Comparison of ENCODE assay signal across 24 cellular contexts in genomic region chr6:169157474-169158181, GRCh38.
A peak's percentile ranks its signal among the peaks of the same experiment; 100 is the strongest.
DNase-seq lines count a peak whose midpoint lies in the region; ATAC-seq, FAIRE-seq and TF ChIP-seq lines count a peak whose summit lies in the region.
"Had no signal": no experiment of that assay in that cellular context is flagged by ENCODE, and none has a peak within 500 bp of the region (broad histone marks: within the 10 kb centered on the region; RNA-seq: fewer than 3 reads in every experiment).

No MANE protein-coding gene starts in this region.

- peak overlapping the region; percentile 85 for H3K23ac ChIP-seq in IMR-90 (ENCODE audit: low read depth, low read length)

- TF ChIP-seq CTCF in AG04450 (IDR thresholded peaks at IDR 0.05; ENCODE audit: low read depth, low read length) (no peak), IMR-90 (conservative IDR thresholded peaks at IDR 0.05; ENCODE audit: low read depth, low read length) (no peak), right atrium auricular region (IDR thresholded peaks at IDR 0.05) (no peak), osteocyte (IDR thresholded peaks at IDR 0.05) (no peak)

- peak overlapping the region; percentile 78 for H2AK5ac ChIP-seq in IMR-90 (ENCODE audit: low read depth, low read length)

- TF ChIP-seq RAD21 in IMR-90 (IDR thresholded peaks at IDR 0.05; ENCODE audit: low read length) = no peak

- H3K27me3 ChIP-seq in AG04450 (ENCODE audit: control insufficient read depth, insufficient read depth, low read length) (no peaks in the 10 kb centered on the region), IMR-90 (ENCODE audit: control insufficient read depth, insufficient read depth, low read length) (no peaks in the 10 kb centered on the region), right atrium auricular region (no peaks in the 10 kb centered on the region)
- H3K27me3 ChIP-seq: brain microvascular endothelial cell, SJSA1, upper lobe of left lung had no signal

- no CpG with 5 or more reads among the region's 15 CpGs for WGBS in IMR-90 (ENCODE audit: extremely low coverage in 2 of 2, insufficient read length in 1 of 2), 2 experiments

- peak overlapping the region; percentile 93 for H3K4ac ChIP-seq in IMR-90 (ENCODE audit: low read depth, low read length)

- peak overlapping the region; percentile 95 for H3K18ac ChIP-seq in IMR-90 (ENCODE audit: low read depth, low read length)

- POLR2A ChIA-PET in AG04450 (lab: Yijun Ruan, JAX) (no interaction called here), IMR-90 (lab: Charles Lee; ENCODE audit: unreplicated experiment) (no interaction called here)

- peaks cover 0 to 8% of the 10 kb centered on the region in 2 experiments; a peak in 2 of 4 replicates for H3K79me1 ChIP-seq in IMR-90 (ENCODE audit: low read depth in 1 of 2, low read length in 2 of 2)

- H2AFZ ChIP-seq in IMR-90 (replicated peaks; ENCODE audit: low read length, poor library complexity) = peak overlapping the region; percentile 83

- intact Hi-C loops in IMR-90 (cut with micrococcal nuclease) = no loop called here

- H3K4me3 Mint-ChIP-seq in osteocyte (ENCODE audit: unreplicated experiment) = no peak overlapping the region
- no peak overlapping the region for H3K4me3 Mint-ChIP-seq in activated T-cell treated with anti-CD3 and anti-CD28 coated beads, Interleukin-2, amount 50 U/mL, for 72 hours
- H3K4me3 Mint-ChIP-seq: CD8-positive, alpha-beta memory T cell; dendritic cell treated with granulocyte-macrophage colony-stimulating factor and Interleukin-4, amounts not matched to agents 40 ng/mL and 50 ng/mL, for 4 days; memory B cell; T-helper 2 cell treated with Interferon-gamma antibody and Interleukin-4, amounts not matched to agents 5 μg/mL and 100 μg/mL, for 36 hours had no signal

- H3K36me3 Mint-ChIP-seq in osteocyte (ENCODE audit: unreplicated experiment) = peaks cover 15% of the 10 kb centered on the region
- H3K36me3 Mint-ChIP-seq in activated T-cell treated with anti-CD3 and anti-CD28 coated beads, Interleukin-2, amount 50 U/mL, for 72 hours (ENCODE audit: insufficient read depth in 2 of 2) = no peaks in the 10 kb centered on the region
- H3K36me3 Mint-ChIP-seq: CD8-positive, alpha-beta memory T cell; memory B cell had no signal

- FAIRE-seq in GM12891 (lab: Jason Lieb, UNC) = no peak

- H2BK120ac ChIP-seq in IMR-90 (ENCODE audit: low read depth, low read length) = peak overlapping the region; percentile 92

- peaks cover 9% of the 10 kb centered on the region; the same call in 1 of the 2 replicates for H3K9me3 ChIP-seq in AG04450 (ENCODE audit: control insufficient read depth, insufficient read depth, low read length)
- H3K9me3 ChIP-seq in IMR-90 (ENCODE audit: control insufficient read depth, insufficient read depth, low read length) = no peaks in the 10 kb centered on the region
- H3K9me3 ChIP-seq in right atrium auricular region = no peaks in the 10 kb centered on the region
- H3K9me3 ChIP-seq: SJSA1, upper lobe of left lung had no signal

- CTCF ChIA-PET in AG04450 (lab: Charles Lee) (no interaction called here), IMR-90 (lab: Yijun Ruan, JAX) (no interaction called here)

- ATAC-seq in IMR-90 (ENCODE audit: low read depth) = no peak; the same call in 1 of the 2 replicates
- ATAC-seq in activated CD4-positive, CD25-positive, alpha-beta regulatory T cell treated with anti-CD3 and anti-CD28 coated beads, Interleukin-2, amount 50 U/mL, for 24 hours = no peak
- no peak for ATAC-seq in activated T-cell treated with anti-CD3 and anti-CD28 coated beads, Interleukin-2, amount 50 U/mL, for 72 hours (replicated peaks in 1 of 2)
- ATAC-seq: activated naive CD4-positive, alpha-beta T cell treated with anti-CD3 and anti-CD28 coated beads, Interleukin-2, amount 50 U/mL, for 72 hours; HCT116 had no signal

- H3K4me1 ChIP-seq in IMR-90 (ENCODE audit: control insufficient read depth, insufficient read depth, low read length) (peaks cover 34% of the 10 kb centered on the region), right atrium auricular region (peaks cover 0 to 23% of the 10 kb centered on the region in 2 donors)

- BruUV-seq in IMR-90 (replicated peaks; lab: Mats Ljungman, UMichigan) = no TSS peak

- dilution Hi-C loops in IMR-90 (cut with HindIII; ENCODE audit: low sequenced_read_pairs, unreplicated experiment) = no loop called here

- peak overlapping the region; percentile 89 for H4K91ac ChIP-seq in IMR-90 (ENCODE audit: insufficient read depth, low read depth, low read length)

- H3K14ac ChIP-seq in IMR-90 (replicated peaks; ENCODE audit: low read depth, low read length) = peak overlapping the region; percentile 87

- in situ Hi-C loops in IMR-90 (cut with MboI; ENCODE audit: low sequenced_read_pairs) = no loop called here

- peak overlapping the region; percentile 90 for H2BK20ac ChIP-seq in IMR-90 (ENCODE audit: low read depth, low read length)

- H4K20me1 ChIP-seq in IMR-90 (ENCODE audit: insufficient read depth, low read length) = no peaks in the 10 kb centered on the region

- peak overlapping the region; percentile 95 for H4K5ac ChIP-seq in IMR-90 (ENCODE audit: low read depth, low read length)

- peak overlapping the region; percentile 73; the same call in 1 of the 2 replicates for H3K9ac ChIP-seq in IMR-90 (ENCODE audit: low read depth, low read length)

- H3K9me1 ChIP-seq in IMR-90 (ENCODE audit: insufficient read depth, low read length) = peaks cover 7% of the 10 kb centered on the region

- H2BK15ac ChIP-seq in IMR-90 (ENCODE audit: low read depth, low read length) = peak overlapping the region; percentile 96; the same call in 1 of the 3 replicates

- no peaks in the 10 kb centered on the region for H3K27me3 Mint-ChIP-seq in osteocyte (ENCODE audit: unreplicated experiment)
- peaks cover 7% of the 10 kb centered on the region for H3K27me3 Mint-ChIP-seq in activated T-cell treated with anti-CD3 and anti-CD28 coated beads, Interleukin-2, amount 50 U/mL, for 72 hours (ENCODE audit: low read depth)
- H3K27me3 Mint-ChIP-seq: dendritic cell treated with granulocyte-macrophage colony-stimulating factor and Interleukin-4, amounts not matched to agents 40 ng/mL and 50 ng/mL, for 4 days had no signal

- H3K36me3 ChIP-seq in IMR-90 (ENCODE audit: control insufficient read depth, insufficient read depth, low read length) (no peaks in the 10 kb centered on the region), right atrium auricular region (no peaks in the 10 kb centered on the region)
- H3K36me3 ChIP-seq: brain microvascular endothelial cell, upper lobe of left lung had no signal

- H3K4me1 Mint-ChIP-seq in osteocyte (ENCODE audit: unreplicated experiment) = peaks cover 34% of the 10 kb centered on the region
- H3K4me1 Mint-ChIP-seq in activated T-cell treated with anti-CD3 and anti-CD28 coated beads, Interleukin-2, amount 50 U/mL, for 72 hours (ENCODE audit: low read depth) = no peaks in the 10 kb centered on the region
- H3K4me1 Mint-ChIP-seq: CD8-positive, alpha-beta memory T cell; memory B cell had no signal

- H3K56ac ChIP-seq in IMR-90 (ENCODE audit: extremely low read depth, insufficient read depth, low read length) = peak overlapping the region; percentile 45; the same call in 1 of the 2 replicates

- peak overlapping the region; percentile 92 for H3K27ac Mint-ChIP-seq in osteocyte (ENCODE audit: unreplicated experiment)
- H3K27ac Mint-ChIP-seq in activated T-cell treated with anti-CD3 and anti-CD28 coated beads, Interleukin-2, amount 50 U/mL, for 72 hours = no peak overlapping the region
- H3K27ac Mint-ChIP-seq: activated naive CD4-positive, alpha-beta T cell treated with anti-CD3 and anti-CD28 coated beads, Interleukin-2, amount 50 U/mL, for 72 hours; CD8-positive, alpha-beta memory T cell; dendritic cell treated with granulocyte-macrophage colony-stimulating factor and Interleukin-4, amounts not matched to agents 40 ng/mL and 50 ng/mL, for 4 days; memory B cell; T-helper 2 cell treated with Interferon-gamma antibody and Interleukin-4, amounts not matched to agents 5 μg/mL and 100 μg/mL, for 36 hours had no signal

- peak overlapping the region; percentile 74 to 89; a peak in 3 of 4 replicates for H4K8ac ChIP-seq in IMR-90 (ENCODE audit: low read depth in 2 of 2, low read length in 2 of 2)

- H3K4me3 ChIP-seq in AG04450 (ENCODE audit: low read depth, low read length) (no peak overlapping the region), IMR-90 (ENCODE audit: insufficient read depth, low read depth, low read length) (no peak overlapping the region), right atrium auricular region (no peak overlapping the region)
- H3K4me3 ChIP-seq: SJSA1, upper lobe of left lung had no signal

- no peak for DNase-seq in AG04450 (ENCODE audit: low read depth, low spot score)
- DNase-seq in IMR-90 = no peak
- DNase-seq in right atrium auricular region (ENCODE audit: low spot score) = no peak
- no peak for DNase-seq in osteocyte (ENCODE audit: extremely low spot score, unreplicated experiment)
- no peak for DNase-seq in midbrain (lab: John Stamatoyannopoulos, UW)
- DNase-seq in GM12891 (ENCODE audit: insufficient read length, low spot score) = no peak
- no peak for DNase-seq in activated T-cell treated with anti-CD3 and anti-CD28 coated beads, Interleukin-2, amount 50 U/mL, for 72 hours
- DNase-seq: activated CD4-positive, CD25-positive, alpha-beta regulatory T cell; CD8-positive, alpha-beta memory T cell; DMS79; Karpas-422; NCI-H1105 treated with DMSO at 0.1 percent for 48 hours; NCI-H524 treated with DMSO at 0.1 percent for 48 hours; stimulated activated naive CD4-positive, alpha-beta T cell treated with Interleukin-2 at 50 U/mL for 16 hours; upper lobe of left lung had no signal

- H3K27ac ChIP-seq in AG04450 (ENCODE audit: low read depth, low read length) (peak overlapping the region; percentile 61), IMR-90 (ENCODE audit: insufficient read depth, low read length) (peak overlapping the region; percentile 88; the same call in 1 of the 2 replicates), right atrium auricular region (peak overlapping the region; percentile 24 to 51)
- H3K27ac ChIP-seq: epithelial cell of prostate, SJSA1 had no signal

- H3K4me2 ChIP-seq in IMR-90 (ENCODE audit: low read depth, low read length) = no peak overlapping the region; the same call in 1 of the 2 replicates

- peak overlapping the region; percentile 44 for H2BK5ac ChIP-seq in IMR-90 (ENCODE audit: low read depth, low read length, poor library complexity, severe bottlenecking)

- no peak overlapping the region for H2AK9ac ChIP-seq in IMR-90 (replicated peaks; ENCODE audit: low read depth, low read length, poor library complexity)

- H3K9me3 Mint-ChIP-seq in osteocyte (ENCODE audit: unreplicated experiment) = peaks cover 7% of the 10 kb centered on the region
- H3K9me3 Mint-ChIP-seq in activated T-cell treated with anti-CD3 and anti-CD28 coated beads, Interleukin-2, amount 50 U/mL, for 72 hours = no peaks in the 10 kb centered on the region
- H3K9me3 Mint-ChIP-seq: CD8-positive, alpha-beta memory T cell; T-helper 2 cell treated with Interferon-gamma antibody and Interleukin-4, amounts not matched to agents 5 μg/mL and 100 μg/mL, for 36 hours had no signal

- TF ChIP-seq POLR2A in IMR-90 (IDR thresholded peaks at IDR 0.05; ENCODE audit: low read depth, low read length) (no peak), GM12891 (IDR thresholded peaks at IDR 0.05; ENCODE audit: low read depth, low read length) (no peak)

TF ChIP-seq in GM12891, 5 proteins besides CTCF, POLR2A, EP300 and RAD21 (continues in another document):
- no peak for TF ChIP-seq POLR2AphosphoS5 (IDR thresholded peaks at IDR 0.05; ENCODE audit: low read depth, low read length)
- no peak for TF ChIP-seq POU2F2 (IDR thresholded peaks at IDR 0.05; ENCODE audit: low read depth, low read length)

Comparison
In these comparisons a context has a peak if more than half of its experiments do, and no peak if none do; other contexts are left out.
1. H3K27ac ChIP-seq: peak in every context shown above with its lines; median percentile 88 in IMR-90; 61 in AG04450; 38 in right atrium auricular region.